14 cellular contexts compared by ENCODE assay signal in the genomic region with DNA sequence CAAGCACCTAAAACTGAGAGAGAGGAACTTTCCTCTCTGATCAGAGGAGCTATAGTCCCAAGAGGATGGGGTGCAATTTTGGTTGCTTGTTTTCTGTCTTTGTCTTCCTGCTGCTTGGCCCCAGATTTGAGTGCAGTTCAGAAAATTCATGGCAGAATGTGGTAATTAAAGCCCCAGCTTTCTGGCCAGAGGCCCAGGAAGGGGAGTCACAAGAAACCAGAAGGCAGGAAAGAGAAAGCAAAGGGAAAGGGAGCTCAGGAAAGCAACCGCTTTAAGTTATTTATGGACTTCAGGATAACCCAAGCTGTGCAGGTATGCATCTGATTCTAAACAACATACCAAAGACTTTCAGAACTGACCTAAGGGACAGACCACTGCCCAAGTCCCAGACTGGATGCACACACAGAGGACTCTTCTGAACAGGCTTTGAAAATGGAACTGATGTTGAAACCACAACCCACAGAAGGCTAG.
DNase-seq lines count a peak whose midpoint lies in the region; ATAC-seq and TF ChIP-seq lines count a peak whose summit lies in the region.
"Had no signal": no experiment of that assay in that cellular context is flagged by ENCODE, and none has a peak within 500 bp of the region (broad histone marks: within the 10 kb centered on the region; RNA-seq: fewer than 3 reads in every experiment).

No MANE protein-coding gene starts in this region.

- intact Hi-C loops in left ventricle myocardium superior (cut with micrococcal nuclease): no loop called here

- DNase-seq in cardiac muscle cell (ENCODE audit: low read depth in 1 of 2, low spot score in 1 of 2) (peak in 1 of 2 donors; percentile 79), left ventricle myocardium superior (no peak), SK-N-MC (ENCODE audit: low read depth, low spot score) (peak; percentile 66), glomerular visceral epithelial cell (ENCODE audit: extremely low spot score) (peak; percentile 46), NCI-H1436 (lab: John Stamatoyannopoulos, UW) (no peak), SJCRH30 (no peak), iPS-NIHi7 (ENCODE audit: extremely low spot score) (no peak)
- DNase-seq: activated CD8-positive, alpha-beta memory T cell treated with anti-CD3 and anti-CD28 coated beads, Interleukin-2, amount 50 U/mL, for 48 hours; AML-193; body of pancreas; esophagus squamous epithelium; T-helper 2 cell had no signal

- H3K4me3 ChIP-seq in cardiac muscle cell (no peak overlapping the region), SK-N-MC (peak overlapping the region; percentile 49), SJCRH30 (no peak overlapping the region)
- H3K4me3 ChIP-seq: body of pancreas, esophagus squamous epithelium, skin epidermis had no signal

- H3K27me3 ChIP-seq in cardiac muscle cell: no peaks in the 10 kb centered on the region
- no peaks in the 10 kb centered on the region for H3K27me3 ChIP-seq in SJCRH30
- H3K27me3 ChIP-seq: body of pancreas, esophagus squamous epithelium had no signal

- ATAC-seq in left ventricle myocardium superior: no peak
- no peak for ATAC-seq in HG02610 (IDR thresholded peaks at IDR 0.05; ENCODE audit: unreplicated experiment)
- ATAC-seq: body of pancreas had no signal

- H3K27ac ChIP-seq in cardiac muscle cell: peak overlapping the region; percentile 97
- peak overlapping the region; percentile 95 for H3K27ac ChIP-seq in SK-N-MC
- H3K27ac ChIP-seq in SJCRH30: no peak overlapping the region
- H3K27ac ChIP-seq: body of pancreas, esophagus squamous epithelium had no signal

- H3K9me3 ChIP-seq in cardiac muscle cell (ENCODE audit: low read depth): no peaks in the 10 kb centered on the region
- no peaks in the 10 kb centered on the region for H3K9me3 ChIP-seq in SK-N-MC (ENCODE audit: low read depth, low read length)
- no peaks in the 10 kb centered on the region; the same call in 1 of the 2 replicates for H3K9me3 ChIP-seq in SJCRH30 (replicated peaks)
- H3K9me3 ChIP-seq: body of pancreas, esophagus squamous epithelium had no signal

- TF ChIP-seq CTCF in cardiac muscle cell (IDR thresholded peaks at IDR 0.05; ENCODE audit: low read depth, low read length): no peak

- H3K9ac ChIP-seq in SK-N-MC (ENCODE audit: insufficient read length): no peak overlapping the region

- H3K4me1 ChIP-seq in cardiac muscle cell (ENCODE audit: low read depth) (peaks cover 23% of the 10 kb centered on the region), SJCRH30 (peaks cover 25% of the 10 kb centered on the region)
- H3K4me1 ChIP-seq: body of pancreas had no signal

- H3K36me3 ChIP-seq in cardiac muscle cell (no peaks in the 10 kb centered on the region), SK-N-MC (ENCODE audit: insufficient read depth, low read length) (peaks cover 26% of the 10 kb centered on the region), SJCRH30 (no peaks in the 10 kb centered on the region)

Comparison
In these comparisons a context has a peak if more than half of its experiments do, and no peak if none do; other contexts are left out.
1. DNase-seq: peak in SK-N-MC (single experiment) and glomerular visceral epithelial cell (single experiment); none in left ventricle myocardium superior (single experiment), NCI-H1436 (single experiment), SJCRH30 (0 of 2) and iPS-NIHi7 (single experiment).